ENCODE assay signal across 19 cellular contexts in genomic region chr11:6660712-6661111, GRCh38. TPM values are rescaled to one million over a fixed set of nuclear protein-coding genes. Genes with fewer than 3 reads are reported as not detected.
DNase-seq lines count a peak whose midpoint lies in the region; FAIRE-seq and TF ChIP-seq lines count a peak whose summit lies in the region.
"Had no signal": no experiment of that assay in that cellular context is flagged by ENCODE, and none has a peak within 500 bp of the region (broad histone marks: within the 10 kb centered on the region; RNA-seq: fewer than 3 reads in every experiment).

No MANE protein-coding gene starts in this region.

- BruUV-seq in mammary epithelial cell (replicated peaks; lab: Mats Ljungman, UMichigan), result no TSS peak

- H3K9me3 ChIP-seq in OCI-LY3 (ENCODE audit: insufficient read depth, low read length) (no peaks in the 10 kb centered on the region), mammary epithelial cell (replicated peaks; ENCODE audit: insufficient read depth, low read length) (no peaks in the 10 kb centered on the region)
- H3K9me3 ChIP-seq: BLaER1 treated with 17β-estradiol and CSF1 and Interleukin-3, amounts not matched to agents 10 nM and 100 nM had no signal

- H3K27ac ChIP-seq in OCI-LY3 (ENCODE audit: low read length), result peak overlapping the region; percentile 24; the same call in 1 of the 2 replicates
- no peak overlapping the region for H3K27ac ChIP-seq in mammary epithelial cell (ENCODE audit: insufficient read depth, low read depth, low read length)
- H3K27ac ChIP-seq: BLaER1 treated with 17β-estradiol and CSF1 and Interleukin-3, amounts not matched to agents 10 nM and 100 nM; GM23248 had no signal

- H3K9ac ChIP-seq in OCI-LY3 (ENCODE audit: low read length) (no peak overlapping the region), mammary epithelial cell (ENCODE audit: insufficient read depth, low read length) (no peak overlapping the region)
- H3K9ac ChIP-seq: BLaER1 treated with 17β-estradiol and CSF1 and Interleukin-3, amounts not matched to agents 10 nM and 100 nM; GM23248 had no signal

- H2AFZ ChIP-seq in OCI-LY3 (ENCODE audit: low read depth, low read length) (0 out of 2 replicates have a peak overlapping the region, but pooled peaks have one; percentile 40), mammary epithelial cell (ENCODE audit: low read depth, low read length) (no peak overlapping the region)
- H2AFZ ChIP-seq: GM23248 had no signal

- in situ Hi-C loops in mammary epithelial cell (cut with MboI; ENCODE audit: low sequenced_read_pairs in 2 of 2), result no loop called here

- CTCF ChIA-PET in mammary epithelial cell (lab: Charles Lee; ENCODE audit: low non-redundant PET), result no interaction called here

- H3K4me1 ChIP-seq in OCI-LY3 (ENCODE audit: low read length) (peaks cover 18% of the 10 kb centered on the region), mammary epithelial cell (ENCODE audit: insufficient read depth, low read length) (no peaks in the 10 kb centered on the region)

- WGBS in mammary epithelial cell (ENCODE audit: low coverage, missing lambda C conversion rate), result 76% methylated on average over 3 of the region's 3 CpGs

- H3K4me3 ChIP-seq in OCI-LY3 (ENCODE audit: low read length) (peak overlapping the region; percentile 28; the same call in 1 of the 2 replicates), mammary epithelial cell (replicated peaks in 1 of 3; ENCODE audit: insufficient read depth in 1 of 3, low read depth in 2 of 3, low read length in 3 of 3) (no peak overlapping the region)
- H3K4me3 ChIP-seq: BLaER1 treated with 17β-estradiol and CSF1 and Interleukin-3, amounts not matched to agents 10 nM and 100 nM; GM23248 had no signal

- intact Hi-C loops in mammary epithelial cell (cut with micrococcal nuclease), result no loop called here

- H3K27me3 ChIP-seq in OCI-LY3 (ENCODE audit: low read depth, low read length) (peaks cover 5% of the 10 kb centered on the region; the same call in 1 of the 2 replicates), mammary epithelial cell (ENCODE audit: insufficient read depth, low read length) (peaks cover 10% of the 10 kb centered on the region)

- no peak for FAIRE-seq in GM12891 (lab: Jason Lieb, UNC)
- peak; percentile 66 for FAIRE-seq in GM18507 (lab: Jason Lieb, UNC)
- FAIRE-seq in H54 (lab: Jason Lieb, UNC), result no peak
- FAIRE-seq: HepG2 had no signal

- H4K20me1 ChIP-seq in OCI-LY3 (ENCODE audit: insufficient read depth, low read length), result no peaks in the 10 kb centered on the region
- no peaks in the 10 kb centered on the region for H4K20me1 ChIP-seq in mammary epithelial cell (ENCODE audit: insufficient read depth, low read length)
- H4K20me1 ChIP-seq: BLaER1 treated with 17β-estradiol and CSF1 and Interleukin-3, amounts not matched to agents 10 nM and 100 nM had no signal

- no peak for DNase-seq in GM12891 (ENCODE audit: insufficient read length, low spot score)
- DNase-seq in GM18507 (ENCODE audit: extremely low spot score, insufficient read length, low read depth), result no peak
- peak; percentile 70 for DNase-seq in GM20000 (ENCODE audit: low spot score)
- DNase-seq in mammary epithelial cell, result no peak
- DNase-seq in RPMI8226, result no peak
- no peak for DNase-seq in ureter (ENCODE audit: low spot score)
- DNase-seq in H54 (ENCODE audit: insufficient read length, low spot score), result no peak
- DNase-seq: 8988T; Calu3; CD8-positive, alpha-beta T cell; DMS79 treated with DMSO at 0.1 percent for 48 hours; GF-D8; GM23248; HCEC 1CT; Karpas-422; KBM-7 had no signal

- TF ChIP-seq POLR2A in GM12891 (IDR thresholded peaks at IDR 0.05; ENCODE audit: low read depth, low read length) (no peak), H54 (IDR thresholded peaks at IDR 0.05; ENCODE audit: low read depth, low read length) (no peak)

- TF ChIP-seq CTCF in GM20000 (IDR thresholded peaks at IDR 0.05; ENCODE audit: extremely low read depth, missing control alignments) (no peak), OCI-LY3 (IDR thresholded peaks at IDR 0.05; ENCODE audit: low read depth, low read length) (no peak), mammary epithelial cell (conservative IDR thresholded peaks at IDR 0.05 in 1 of 2, IDR thresholded peaks at IDR 0.05 in 1 of 2; ENCODE audit: extremely low read depth in 1 of 2, insufficient read depth in 1 of 2, low read depth in 1 of 2, low read length in 2 of 2) (no peak)

- dilution Hi-C loops in mammary epithelial cell (cut with HindIII; ENCODE audit: low sequenced_read_pairs), result loop anchor here (5.0 kb wide), 1 partner anchor 43 kb away; the partner anchor contains the start of gene TPP1

- no peaks in the 10 kb centered on the region for H3K79me2 ChIP-seq in OCI-LY3 (ENCODE audit: low read length)
- no peaks in the 10 kb centered on the region for H3K79me2 ChIP-seq in mammary epithelial cell (ENCODE audit: insufficient read depth, low read length)

- peak overlapping the region; percentile 58 for H3K4me2 ChIP-seq in OCI-LY3 (ENCODE audit: low read length)
- no peak overlapping the region for H3K4me2 ChIP-seq in mammary epithelial cell (ENCODE audit: insufficient read depth, low read depth, low read length)
- H3K4me2 ChIP-seq: BLaER1 treated with 17β-estradiol and CSF1 and Interleukin-3, amounts not matched to agents 10 nM and 100 nM had no signal

- H3K36me3 ChIP-seq in OCI-LY3 (replicated peaks; ENCODE audit: low read depth, low read length), result no peaks in the 10 kb centered on the region
- no peaks in the 10 kb centered on the region for H3K36me3 ChIP-seq in mammary epithelial cell (ENCODE audit: insufficient read depth, low read length)
- H3K36me3 ChIP-seq: BLaER1 treated with 17β-estradiol and CSF1 and Interleukin-3, amounts not matched to agents 10 nM and 100 nM had no signal

TF ChIP-seq in GM12891, 5 proteins besides CTCF, POLR2A, EP300 and RAD21:
- TF ChIP-seq PAX5 (IDR thresholded peaks at IDR 0.05; ENCODE audit: insufficient read depth, low read length, severe bottlenecking), result no peak
- peak; percentile 87 for TF ChIP-seq SPI1 (IDR thresholded peaks at IDR 0.05; ENCODE audit: low read depth, low read length)

RNA-seq across cellular contexts. Expression of gene DCHS1, which starts 5.1 kb away (rescaled TPM):
- polyA plus RNA-seq in GM12891 (2012; ENCODE audit: low read depth, missing spikeins), result 0.98 TPM
- total RNA-seq in mammary epithelial cell (under 1 TPM; 0.50 to 0.59 TPM), ureter (26.0 TPM)
- polyA plus RNA-seq in mammary epithelial cell, result 0.05 TPM
- 0.05 TPM for polyA minus RNA-seq in mammary epithelial cell

RNA-seq across cellular contexts. Expression of gene MRPL17, which starts 22.4 kb away (rescaled TPM):
- 73.2 TPM for polyA plus RNA-seq in GM12891 (2012; ENCODE audit: low read depth, missing spikeins)
- total RNA-seq in mammary epithelial cell, result 10 to 100 TPM; 23.8 to 95.9 TPM
- polyA plus RNA-seq in mammary epithelial cell, result 85.0 TPM
- polyA minus RNA-seq in mammary epithelial cell, result 28.8 TPM
- total RNA-seq in ureter, result 50.2 TPM

RNA-seq across cellular contexts. Expression of gene TPP1, which starts 41.5 kb away (rescaled TPM):
- polyA plus RNA-seq in GM12891 (2012; ENCODE audit: low read depth, missing spikeins), result 49.7 TPM
- total RNA-seq in mammary epithelial cell, result 10 to 100 TPM; 59.2 to 73.9 TPM
- 60.5 TPM for polyA plus RNA-seq in mammary epithelial cell
- polyA minus RNA-seq in mammary epithelial cell, result 99.5 TPM
- total RNA-seq in ureter, result 60.0 TPM

RNA-seq across cellular contexts. Expression of gene TAF10, which starts 48.7 kb away (rescaled TPM):
- 241 TPM for polyA plus RNA-seq in GM12891 (2012; ENCODE audit: low read depth, missing spikeins)
- 100 to 1,000 TPM in 1 of 2 donors, 10 to 100 TPM in 1; 26.3 to 115 TPM for total RNA-seq in mammary epithelial cell
- 101 TPM for polyA plus RNA-seq in mammary epithelial cell
- polyA minus RNA-seq in mammary epithelial cell, result 135 TPM
- total RNA-seq in ureter, result 176 TPM

RNA-seq across cellular contexts. Expression of gene ILK, which starts 57.1 kb away (rescaled TPM):
- polyA plus RNA-seq in GM12891 (2012; ENCODE audit: low read depth, missing spikeins), result 56.8 TPM
- total RNA-seq in mammary epithelial cell (100 to 1,000 TPM in 1 of 2 donors, 10 to 100 TPM in 1; 87.9 to 136 TPM), ureter (192 TPM)
- polyA plus RNA-seq in mammary epithelial cell, result 175 TPM
- 199 TPM for polyA minus RNA-seq in mammary epithelial cell

Comparison
In these comparisons a context has a peak if more than half of its experiments do, and no peak if none do; other contexts are left out.
1. RNA of gene DCHS1, which starts 5.1 kb away (total RNA-seq): 26.0 TPM in ureter (single experiment); 0.50 to 0.59 TPM in mammary epithelial cell; every median in the first group is over 10 times any median in the second.